8 cellular contexts compared by ENCODE assay signal in genomic region chr1:51235611-51236547, GRCh38. TPM values are rescaled to one million over a fixed set of nuclear protein-coding genes. Genes with fewer than 3 reads are reported as not detected.
DNase-seq lines count a peak whose midpoint lies in the region; ATAC-seq and TF ChIP-seq lines count a peak whose summit lies in the region.

Gene RNF11 (plus strand): TSS chr1:51236273. CDS start chr1:51236757, 484 bp downstream.

- TF ChIP-seq CTCF in psoas muscle (IDR thresholded peaks at IDR 0.05), result peak; percentile 9

- H3K36me3 ChIP-seq in psoas muscle (ENCODE audit: insufficient read depth in 1 of 2, low read depth in 1 of 2), result no peaks in the 10 kb centered on the region
- H3K36me3 ChIP-seq in urinary bladder (ENCODE audit: insufficient read depth), result no peaks in the 10 kb centered on the region

- DNase-seq in NCI-H1694 (lab: John Stamatoyannopoulos, UW) (peak; percentile 78), T-helper 2 cell (peak; percentile 79 to 95 (median 89)), left ventricle myocardium superior (peak; percentile 97), psoas muscle (peak; percentile 95 to 97)

- H3K4me3 ChIP-seq in psoas muscle (peak within 1 kb of the TSS; percentile 96), urinary bladder (ENCODE audit: low read depth, low read length) (peak within 1 kb of the TSS; percentile 88)

- ATAC-seq in GM18498 (IDR thresholded peaks at IDR 0.05; ENCODE audit: unreplicated experiment) (peak; percentile 86), HG02884 (IDR thresholded peaks at IDR 0.05; ENCODE audit: unreplicated experiment) (peak; percentile 73), left ventricle myocardium superior (peak; percentile 98), psoas muscle (peak; percentile 95 to 97 (median 96))

- intact Hi-C loops in left ventricle myocardium superior (cut with micrococcal nuclease), result no loop called here
- intact Hi-C loops in psoas muscle (cut with DNase I), result loop anchor here in 1 of 2 donors (5.0 kb wide), 1 partner anchor 61 kb away; no protein-coding TSS in a partner anchor

- H3K27me3 ChIP-seq in psoas muscle (ENCODE audit: insufficient read depth in 3 of 3, low read length in 2 of 3), result no peaks in the 10 kb centered on the region

- H3K4me1 ChIP-seq in psoas muscle (peaks cover 28% of the 10 kb centered on the region), urinary bladder (ENCODE audit: insufficient read depth) (no peaks in the 10 kb centered on the region)

- 0% methylated on average over 38 to 62 of the region's 62 CpGs for WGBS in psoas muscle, 3 donors
- under 1% methylated on average over 61 of the region's 62 CpGs for WGBS in urinary bladder

- H3K27ac ChIP-seq in angular gyrus (ENCODE audit: low read depth, low read length), result peak within 1 kb of the TSS; percentile 98
- peak within 1 kb of the TSS; percentile 97 for H3K27ac ChIP-seq in psoas muscle
- peak within 1 kb of the TSS; percentile 97 for H3K27ac ChIP-seq in urinary bladder (ENCODE audit: low read depth)

- H3K9me3 ChIP-seq in psoas muscle, result no peaks in the 10 kb centered on the region

RNA-seq across cellular contexts. Expression of gene RNF11, which starts in this region (rescaled TPM):
- total RNA-seq in left ventricle myocardium superior, result 118 TPM
- total RNA-seq in psoas muscle, result 100 to 1,000 TPM; 102 to 113 (median 107) TPM
- polyA plus RNA-seq in psoas muscle, result 100 to 1,000 TPM in 1 of 3 donors, 10 to 100 TPM in 2; 64.3 to 137 (median 71.2) TPM
- 130 TPM for total RNA-seq in urinary bladder
- polyA plus RNA-seq in urinary bladder, result 122 TPM

Comparison
In these comparisons a context has a peak if more than half of its experiments do, and no peak if none do; other contexts are left out.
1. Peak in every context shown above with its lines: DNase-seq, ATAC-seq, H3K4me3 ChIP-seq and H3K27ac ChIP-seq.